9 cellular contexts compared by ENCODE assay signal in the genomic region with DNA sequence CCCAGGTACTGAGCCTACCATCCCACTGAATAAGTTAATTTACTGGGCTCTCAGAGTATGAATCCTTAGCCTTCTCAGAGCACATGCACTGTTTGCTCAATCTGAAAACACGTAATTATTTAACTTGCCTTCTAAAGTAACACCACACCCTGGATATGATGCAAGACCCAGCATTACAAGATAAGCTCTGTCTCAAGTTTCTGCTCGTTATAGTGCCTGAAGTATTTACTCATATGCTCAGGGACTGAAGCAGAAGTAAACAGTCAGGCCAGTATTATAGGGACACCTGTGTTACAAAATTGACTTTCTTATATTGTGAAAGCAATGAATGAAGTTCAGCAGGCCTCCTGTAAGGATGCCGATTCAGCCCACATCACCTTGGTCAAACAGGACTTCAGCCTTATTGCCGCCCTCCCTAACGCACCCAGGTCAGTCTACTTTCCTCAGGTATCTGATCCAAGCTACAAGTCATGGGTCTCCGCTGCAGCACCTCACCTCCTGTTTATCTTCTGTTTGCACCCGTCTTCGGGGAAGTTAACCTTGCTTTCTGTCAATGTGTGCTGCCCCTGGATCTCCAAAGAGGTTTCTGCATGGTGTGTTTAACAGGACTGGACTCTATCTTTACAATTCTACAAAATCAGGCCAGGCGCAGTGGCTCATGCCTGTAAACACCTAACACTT. TPM values are rescaled to one million over a fixed set of nuclear protein-coding genes. Genes with fewer than 3 reads are reported as not detected.
A peak's percentile ranks its signal among the peaks of the same experiment; 100 is the strongest.
DNase-seq lines count a peak whose midpoint lies in the region; ATAC-seq and TF ChIP-seq lines count a peak whose summit lies in the region.
"Had no signal": no experiment of that assay in that cellular context is flagged by ENCODE, and none has a peak within 500 bp of the region (broad histone marks: within the 10 kb centered on the region; RNA-seq: fewer than 3 reads in every experiment).

No MANE protein-coding gene starts in this region.

- H3K4me1 Mint-ChIP-seq in progenitor cell of endocrine pancreas (ENCODE audit: low read depth): peaks cover 22% of the 10 kb centered on the region

- DNase-seq in ELR (ENCODE audit: low read depth) (peak; percentile 10), NCI-H226 (peak; percentile 88), dedifferentiated amniotic fluid mesenchymal stem cell (ENCODE audit: extremely low spot score) (peak; percentile 89), progenitor cell of endocrine pancreas (ENCODE audit: low spot score, unreplicated experiment) (no peak), GM19238 (ENCODE audit: insufficient read length, low spot score) (no peak)
- no peak for DNase-seq in effector memory CD4-positive, alpha-beta T cell
- DNase-seq: activated naive CD8-positive, alpha-beta T cell treated with anti-CD3 and anti-CD28 coated beads, Interleukin-2, amount 50 U/mL, for 24 hours had no signal

- no peaks in the 10 kb centered on the region for H3K36me3 ChIP-seq in effector memory CD4-positive, alpha-beta T cell (ENCODE audit: control insufficient read depth, insufficient read depth, low read length)

- peaks cover 7% of the 10 kb centered on the region for H3K36me3 Mint-ChIP-seq in progenitor cell of endocrine pancreas (ENCODE audit: insufficient read depth)

- H3K27me3 ChIP-seq in effector memory CD4-positive, alpha-beta T cell (replicated peaks; ENCODE audit: control insufficient read depth, insufficient read depth, low read length, poor library complexity, severe bottlenecking): no peaks in the 10 kb centered on the region

- no peaks in the 10 kb centered on the region for H3K27me3 Mint-ChIP-seq in progenitor cell of endocrine pancreas
- H3K27me3 Mint-ChIP-seq: activated naive CD8-positive, alpha-beta T cell treated with anti-CD3 and anti-CD28 coated beads, Interleukin-2, amount 50 U/mL, for 24 hours had no signal

- ATAC-seq in HG03457 (IDR thresholded peaks at IDR 0.05; ENCODE audit: unreplicated experiment) (no peak), GM19455 (IDR thresholded peaks at IDR 0.05; ENCODE audit: unreplicated experiment) (no peak)
- ATAC-seq: activated naive CD8-positive, alpha-beta T cell treated with anti-CD3 and anti-CD28 coated beads, Interleukin-2, amount 50 U/mL, for 24 hours had no signal

- no peaks in the 10 kb centered on the region for H3K4me1 ChIP-seq in effector memory CD4-positive, alpha-beta T cell (ENCODE audit: control insufficient read depth, insufficient read depth, low read length, poor library complexity, severe bottlenecking)

- no peak overlapping the region for H3K4me3 Mint-ChIP-seq in progenitor cell of endocrine pancreas (ENCODE audit: low read depth)
- H3K4me3 Mint-ChIP-seq: activated naive CD8-positive, alpha-beta T cell treated with anti-CD3 and anti-CD28 coated beads, Interleukin-2, amount 50 U/mL, for 24 hours had no signal

- no peak overlapping the region for H3K4me3 ChIP-seq in effector memory CD4-positive, alpha-beta T cell (ENCODE audit: insufficient read depth, low read depth, low read length, poor library complexity, severe bottlenecking)

- no peaks in the 10 kb centered on the region for H3K9me3 ChIP-seq in effector memory CD4-positive, alpha-beta T cell (ENCODE audit: control insufficient read depth, low read length)

- H3K9me3 Mint-ChIP-seq in progenitor cell of endocrine pancreas (ENCODE audit: low read depth): no peaks in the 10 kb centered on the region
- H3K9me3 Mint-ChIP-seq: activated naive CD8-positive, alpha-beta T cell treated with anti-CD3 and anti-CD28 coated beads, Interleukin-2, amount 50 U/mL, for 24 hours had no signal

- no peak for TF ChIP-seq CTCF in progenitor cell of endocrine pancreas (IDR thresholded peaks at IDR 0.05; ENCODE audit: unreplicated experiment)

- H3K27ac ChIP-seq in effector memory CD4-positive, alpha-beta T cell (ENCODE audit: insufficient read depth, low read length, poor library complexity, severe bottlenecking): no peak overlapping the region

- peak overlapping the region; percentile 59 for H3K27ac Mint-ChIP-seq in progenitor cell of endocrine pancreas
- H3K27ac Mint-ChIP-seq: activated naive CD8-positive, alpha-beta T cell treated with anti-CD3 and anti-CD28 coated beads, Interleukin-2, amount 50 U/mL, for 24 hours had no signal

RNA-seq across cellular contexts. Expression of a gene that starts 42.9 kb away (rescaled TPM):
- total RNA-seq in progenitor cell of endocrine pancreas: 97.1 and 98.7 TPM in 2 replicates

Comparison
In these comparisons a context has a peak if more than half of its experiments do, and no peak if none do; other contexts are left out.
1. DNase-seq: peak in ELR (single experiment), NCI-H226 (single experiment) and dedifferentiated amniotic fluid mesenchymal stem cell (single experiment); none in progenitor cell of endocrine pancreas (single experiment), GM19238 (single experiment) and effector memory CD4-positive, alpha-beta T cell (0 of 3).